8 cellular contexts compared by ENCODE assay signal in genomic region chr13:28492527-28493367, GRCh38. TPM values are rescaled to one million over a fixed set of nuclear protein-coding genes. Genes with fewer than 3 reads are reported as not detected.
A peak's percentile ranks its signal among the peaks of the same experiment; 100 is the strongest.
DNase-seq lines count a peak whose midpoint lies in the region; ATAC-seq and TF ChIP-seq lines count a peak whose summit lies in the region.
"Had no signal": no experiment of that assay in that cellular context is flagged by ENCODE, and none has a peak within 500 bp of the region (broad histone marks: within the 10 kb centered on the region; RNA-seq: fewer than 3 reads in every experiment).

No MANE protein-coding gene starts in this region.

- intact Hi-C loops in lower leg skin (cut with DNase I; ENCODE audit: low total_unique reads), result no loop called here

- peak overlapping the region; percentile 56 for H2AFZ ChIP-seq in hepatocyte

- peaks cover 82% of the 10 kb centered on the region for H3K27me3 ChIP-seq in hepatocyte

- H3K9me3 ChIP-seq in hepatocyte (ENCODE audit: low read depth), result no peaks in the 10 kb centered on the region

- H3K79me2 ChIP-seq in hepatocyte, result peaks cover 4% of the 10 kb centered on the region

- H3K4me3 ChIP-seq in hepatocyte, result peak overlapping the region; percentile 39
- no peak overlapping the region for H3K4me3 ChIP-seq in lower leg skin (ENCODE audit: low read depth, poor library complexity, severe bottlenecking)

- TF ChIP-seq POLR2A in lower leg skin (IDR thresholded peaks at IDR 0.05), result no peak

- peak overlapping the region; percentile 97 for H3K4me2 ChIP-seq in hepatocyte

- H3K36me3 ChIP-seq in hepatocyte (replicated peaks; ENCODE audit: insufficient read depth, low read depth), result no peaks in the 10 kb centered on the region

- DNase-seq in activated CD4-positive, alpha-beta T cell treated with anti-CD3 and anti-CD28 coated beads for 48 hours, result peak; percentile 63
- DNase-seq in hepatocyte (ENCODE audit: low spot score), result no peak
- peak; percentile 32 to 36 for DNase-seq in stimulated activated CD8-positive, alpha-beta memory T cell treated with anti-CD3 and anti-CD28 coated beads, Interleukin-15, amount 100 ng/mL, for 48 hours (ENCODE audit: low read depth in 2 of 2)
- DNase-seq in lower leg skin (ENCODE audit: low spot score in 2 of 2), result no peak
- DNase-seq in AG20443 (ENCODE audit: low spot score), result no peak
- DNase-seq: NCI-H1092 had no signal

- no peaks in the 10 kb centered on the region for H4K20me1 ChIP-seq in hepatocyte (ENCODE audit: insufficient read depth, poor library complexity, severe bottlenecking)

- no peak for TF ChIP-seq CTCF in hepatocyte (IDR thresholded peaks at IDR 0.05; ENCODE audit: poor library complexity)
- no peak for TF ChIP-seq CTCF in lower leg skin (IDR thresholded peaks at IDR 0.05)

- H3K4me1 ChIP-seq in hepatocyte (ENCODE audit: insufficient read depth), result peaks cover 16% of the 10 kb centered on the region

- ATAC-seq in HG02678 (IDR thresholded peaks at IDR 0.05; ENCODE audit: unreplicated experiment) (peak; percentile 49), HG02571 (IDR thresholded peaks at IDR 0.05; ENCODE audit: unreplicated experiment) (no peak)

- 34% methylated on average over 10 of the region's 10 CpGs for WGBS in hepatocyte (ENCODE audit: low lambda C conversion rate, missing lambda C conversion rate)
- 53 to 67% methylated on average over 10 of the region's 10 CpGs for WGBS in lower leg skin, 2 donors

- H3K9me2 ChIP-seq in hepatocyte (replicated peaks; ENCODE audit: insufficient read depth), result no peaks in the 10 kb centered on the region

- H3K27ac ChIP-seq in hepatocyte, result no peak overlapping the region

RNA-seq across cellular contexts. Expression of gene FLT1, which starts 2.2 kb away (rescaled TPM):
- total RNA-seq in hepatocyte, result 37.0 and 40.1 TPM in 2 replicates
- 30.2 and 30.4 TPM in 2 replicates for polyA plus RNA-seq in hepatocyte
- 10 to 100 TPM in 2 of 4 donors, 1 to 10 TPM in 2; 5.3 to 16.3 (median 9.7) TPM for total RNA-seq in lower leg skin

Comparison
In these comparisons a context has a peak if more than half of its experiments do, and no peak if none do; other contexts are left out.
1. DNase-seq: peak in activated CD4-positive, alpha-beta T cell treated with anti-CD3 and anti-CD28 coated beads for 48 hours (single experiment) and stimulated activated CD8-positive, alpha-beta memory T cell treated with anti-CD3 and anti-CD28 coated beads, Interleukin-15, amount 100 ng/mL, for 48 hours (2 of 2); none in hepatocyte (single experiment), lower leg skin (0 of 2) and AG20443 (single experiment).